1 cellular context compared by ENCODE assay signal in the genomic region with DNA sequence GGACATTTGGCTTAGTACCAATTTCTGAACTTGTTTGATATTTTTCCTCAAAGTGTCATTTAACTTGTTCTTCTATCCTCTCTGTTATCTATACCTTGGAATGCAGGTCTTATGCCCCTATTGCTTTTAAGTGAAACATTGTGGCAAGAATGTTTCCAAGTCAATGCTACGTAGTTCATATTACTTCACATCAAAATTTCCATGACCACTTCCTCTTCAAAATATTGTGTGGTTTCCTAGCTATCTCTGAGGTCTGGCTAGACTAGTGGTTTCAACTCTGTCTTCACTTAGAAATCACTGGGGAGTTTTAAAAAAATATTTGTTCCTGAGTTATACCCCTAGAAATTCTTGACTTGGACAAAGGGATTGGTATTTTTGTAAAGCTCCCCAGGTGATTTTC.
TF ChIP-seq lines count a peak whose summit lies in the region.

No MANE protein-coding gene starts in this region.

TF ChIP-seq in GM12878, 131 proteins besides CTCF, POLR2A, EP300 and RAD21 (continued from another document):
- TF ChIP-seq, protein P1, sequence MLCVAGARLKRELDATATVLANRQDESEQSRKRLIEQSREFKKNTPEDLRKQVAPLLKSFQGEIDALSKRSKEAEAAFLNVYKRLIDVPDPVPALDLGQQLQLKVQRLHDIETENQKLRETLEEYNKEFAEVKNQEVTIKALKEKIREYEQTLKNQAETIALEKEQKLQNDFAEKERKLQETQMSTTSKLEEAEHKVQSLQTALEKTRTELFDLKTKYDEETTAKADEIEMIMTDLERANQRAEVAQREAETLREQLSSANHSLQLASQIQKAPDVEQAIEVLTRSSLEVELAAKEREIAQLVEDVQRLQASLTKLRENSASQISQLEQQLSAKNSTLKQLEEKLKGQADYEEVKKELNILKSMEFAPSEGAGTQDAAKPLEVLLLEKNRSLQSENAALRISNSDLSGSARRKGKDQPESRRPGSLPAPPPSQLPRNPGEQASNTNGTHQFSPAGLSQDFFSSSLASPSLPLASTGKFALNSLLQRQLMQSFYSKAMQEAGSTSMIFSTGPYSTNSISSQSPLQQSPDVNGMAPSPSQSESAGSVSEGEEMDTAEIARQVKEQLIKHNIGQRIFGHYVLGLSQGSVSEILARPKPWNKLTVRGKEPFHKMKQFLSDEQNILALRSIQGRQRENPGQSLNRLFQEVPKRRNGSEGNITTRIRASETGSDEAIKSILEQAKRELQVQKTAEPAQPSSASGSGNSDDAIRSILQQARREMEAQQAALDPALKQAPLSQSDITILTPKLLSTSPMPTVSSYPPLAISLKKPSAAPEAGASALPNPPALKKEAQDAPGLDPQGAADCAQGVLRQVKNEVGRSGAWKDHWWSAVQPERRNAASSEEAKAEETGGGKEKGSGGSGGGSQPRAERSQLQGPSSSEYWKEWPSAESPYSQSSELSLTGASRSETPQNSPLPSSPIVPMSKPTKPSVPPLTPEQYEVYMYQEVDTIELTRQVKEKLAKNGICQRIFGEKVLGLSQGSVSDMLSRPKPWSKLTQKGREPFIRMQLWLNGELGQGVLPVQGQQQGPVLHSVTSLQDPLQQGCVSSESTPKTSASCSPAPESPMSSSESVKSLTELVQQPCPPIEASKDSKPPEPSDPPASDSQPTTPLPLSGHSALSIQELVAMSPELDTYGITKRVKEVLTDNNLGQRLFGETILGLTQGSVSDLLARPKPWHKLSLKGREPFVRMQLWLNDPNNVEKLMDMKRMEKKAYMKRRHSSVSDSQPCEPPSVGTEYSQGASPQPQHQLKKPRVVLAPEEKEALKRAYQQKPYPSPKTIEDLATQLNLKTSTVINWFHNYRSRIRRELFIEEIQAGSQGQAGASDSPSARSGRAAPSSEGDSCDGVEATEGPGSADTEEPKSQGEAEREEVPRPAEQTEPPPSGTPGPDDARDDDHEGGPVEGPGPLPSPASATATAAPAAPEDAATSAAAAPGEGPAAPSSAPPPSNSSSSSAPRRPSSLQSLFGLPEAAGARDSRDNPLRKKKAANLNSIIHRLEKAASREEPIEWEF (IDR thresholded peaks at IDR 0.05; ENCODE audit: insufficient replicate concordance, low read depth, low read length), result no peak
- TF ChIP-seq SPI1 (IDR thresholded peaks at IDR 0.05; ENCODE audit: borderline replicate concordance, insufficient read depth, low read depth, low read length), result peak; percentile 24; the same call in 1 of the 2 replicates
- TF ChIP-seq BCL11A (IDR thresholded peaks at IDR 0.05; ENCODE audit: low read depth, low read length), result no peak
- TF ChIP-seq ATF7 (IDR thresholded peaks at IDR 0.05; ENCODE audit: low read depth), result 0 out of 2 replicates have a peak, but pooled peaks have one; percentile 12
- peak; percentile 59 for TF ChIP-seq NFIC (IDR thresholded peaks at IDR 0.05; ENCODE audit: low read depth, low read length)
- TF ChIP-seq TBL1XR1 (IDR thresholded peaks at IDR 0.05; ENCODE audit: low read depth, low read length), result no peak
- no peak for TF ChIP-seq CEBPB (IDR thresholded peaks at IDR 0.05; ENCODE audit: borderline replicate concordance in 1 of 2, low read depth in 2 of 2, low read length in 2 of 2)
